ENCODE assay signal across 22 cellular contexts in genomic region chr18:12293831-12294230, GRCh38. TPM values are rescaled to one million over a fixed set of nuclear protein-coding genes. Genes with fewer than 3 reads are reported as not detected.
A peak's percentile ranks its signal among the peaks of the same experiment; 100 is the strongest.
DNase-seq lines count a peak whose midpoint lies in the region; ATAC-seq, FAIRE-seq and TF ChIP-seq lines count a peak whose summit lies in the region.
"Had no signal": no experiment of that assay in that cellular context is flagged by ENCODE, and none has a peak within 500 bp of the region (broad histone marks: within the 10 kb centered on the region; RNA-seq: fewer than 3 reads in every experiment).

No MANE protein-coding gene starts in this region.

- H3K14ac ChIP-seq in neuronal stem cell (ENCODE audit: low read length), result no peak overlapping the region

- H3K79me2 ChIP-seq in K562 (ENCODE audit: control insufficient read depth, insufficient read depth, low read length), result no peaks in the 10 kb centered on the region

- no peak overlapping the region for H2BK15ac ChIP-seq in neuronal stem cell (ENCODE audit: low read length)

- BruUV-seq in K562 (replicated peaks; lab: Mats Ljungman, UMichigan), result no TSS peak
- BruUV-seq in A673 (replicated peaks; lab: Mats Ljungman, UMichigan), result no TSS peak

- H2BK5ac ChIP-seq in neuronal stem cell (ENCODE audit: low read length), result no peak overlapping the region

- TF ChIP-seq EP300 in K562 (IDR thresholded peaks at IDR 0.05; ENCODE audit: low read length), result no peak

- no peak overlapping the region for H3K18ac ChIP-seq in neuronal stem cell (ENCODE audit: low read length)

- CTCF ChIA-PET in K562 (lab: Yijun Ruan, JAX; ENCODE audit: low intra/inter-chr PET ratio) (no interaction called here), A673 (lab: Charles Lee) (interaction anchor here (0.8 kb wide), 1 partner anchor 22 kb away, joined by 10 read pairs; no protein-coding TSS in a partner anchor)

- H4K91ac ChIP-seq in neuronal stem cell (ENCODE audit: low read depth, low read length, poor library complexity), result no peak overlapping the region

- no peaks in the 10 kb centered on the region for H3K9me1 ChIP-seq in K562 (ENCODE audit: control insufficient read depth, insufficient read depth, low read length)

- H4K20me1 ChIP-seq in K562 (replicated peaks; ENCODE audit: control insufficient read depth, insufficient read depth, low read length), result no peaks in the 10 kb centered on the region

- TF ChIP-seq CTCF in heart left ventricle (IDR thresholded peaks at IDR 0.05) (no peak), K562 (IDR thresholded peaks at IDR 0.05 in 2 of 3, conservative IDR thresholded peaks at IDR 0.05 in 1 of 3; ENCODE audit: insufficient read depth in 2 of 3, low read depth in 1 of 3, low read length in 3 of 3) (no peak), testis (IDR thresholded peaks at IDR 0.05) (no peak), A673 (conservative IDR thresholded peaks at IDR 0.05; ENCODE audit: low read depth, low read length) (no peak)

- no peak overlapping the region for H2BK120ac ChIP-seq in neuronal stem cell (ENCODE audit: low read depth, low read length)

- peaks cover 0 to 10% (median 0%) of the 10 kb centered on the region in 9 donors for H3K27me3 ChIP-seq in heart left ventricle
- no peaks in the 10 kb centered on the region for H3K27me3 ChIP-seq in K562 (ENCODE audit: control insufficient read depth in 2 of 2, insufficient read depth in 2 of 2, low read length in 2 of 2)
- peaks cover 0 to 30% (median 4%) of the 10 kb centered on the region in 3 experiments for H3K27me3 ChIP-seq in neuronal stem cell (ENCODE audit: control insufficient read depth in 3 of 3, insufficient read depth in 3 of 3, low read depth in 1 of 3, low read length in 3 of 3)
- H3K27me3 ChIP-seq in testis, result no peaks in the 10 kb centered on the region
- H3K27me3 ChIP-seq in A673 (replicated peaks; ENCODE audit: insufficient read depth, low read depth, low read length, poor library complexity), result no peaks in the 10 kb centered on the region
- H3K27me3 ChIP-seq: BE2C had no signal

- H3K4me3 ChIP-seq in heart left ventricle (no peak overlapping the region), K562 (no peak overlapping the region), neuronal stem cell (ENCODE audit: low read length in 2 of 2) (no peak overlapping the region), testis (no peak overlapping the region), A673 (ENCODE audit: low read depth, low read length, poor library complexity, severe bottlenecking) (no peak overlapping the region)
- H3K4me3 ChIP-seq: GM23248 had no signal

- no peak overlapping the region for H2BK12ac ChIP-seq in neuronal stem cell (ENCODE audit: low read length)

- H3K27ac ChIP-seq in heart left ventricle (no peak overlapping the region), K562 (ENCODE audit: extremely low read depth, low read depth, low read length) (no peak overlapping the region), neuronal stem cell (replicated peaks; ENCODE audit: low read length) (no peak overlapping the region), testis (no peak overlapping the region), substantia nigra (ENCODE audit: low read depth, low read length, poor library complexity, severe bottlenecking) (no peak overlapping the region), A673 (ENCODE audit: low read depth, low read length, poor library complexity, severe bottlenecking) (no peak overlapping the region)
- H3K27ac ChIP-seq: GM23248 had no signal

- ATAC-seq in Right ventricle myocardium inferior (no peak), heart left ventricle (no peak), K562 (no peak)

- no peaks in the 10 kb centered on the region for H3K36me3 ChIP-seq in heart left ventricle
- no peaks in the 10 kb centered on the region for H3K36me3 ChIP-seq in K562 (ENCODE audit: control insufficient read depth, insufficient read depth, low read length)
- no peaks in the 10 kb centered on the region for H3K36me3 ChIP-seq in neuronal stem cell (replicated peaks in 1 of 2; ENCODE audit: control insufficient read depth in 2 of 2, insufficient read depth in 2 of 2, low read length in 2 of 2)
- H3K36me3 ChIP-seq in testis (ENCODE audit: low read depth, missing control alignments), result no peaks in the 10 kb centered on the region
- H3K36me3 ChIP-seq in A673 (ENCODE audit: insufficient read depth, low read length, poor library complexity, severe bottlenecking), result no peaks in the 10 kb centered on the region
- H3K36me3 ChIP-seq: BE2C had no signal

- FAIRE-seq in K562 (lab: Jason Lieb, UNC), result no peak
- FAIRE-seq: GM12892, GM18507 had no signal

- TF ChIP-seq POLR2A in heart left ventricle (IDR thresholded peaks at IDR 0.05), result no peak
- no peak for TF ChIP-seq POLR2A in K562 (conservative IDR thresholded peaks at IDR 0.05)
- TF ChIP-seq POLR2A in testis (IDR thresholded peaks at IDR 0.05), result no peak

- H3K4me2 ChIP-seq in K562 (ENCODE audit: insufficient read depth, low read length) (no peak overlapping the region), neuronal stem cell (ENCODE audit: insufficient read depth, low read length, poor library complexity, severe bottlenecking) (no peak overlapping the region)

- H2AK5ac ChIP-seq in neuronal stem cell (ENCODE audit: low read depth, low read length), result peak overlapping the region; percentile 89

- POLR2A ChIA-PET in K562 (lab: Yijun Ruan, JAX) (interaction anchor here (4.2 kb wide), 1 partner anchor 13 kb away, joined by 14 read pairs; no protein-coding TSS in a partner anchor), A673 (lab: Charles Lee; ENCODE audit: low non-redundant PET) (no interaction called here)

- H3K4me1 ChIP-seq in heart left ventricle (peaks cover 0 to 6% (median 3%) of the 10 kb centered on the region in 12 donors), K562 (replicated peaks in 1 of 2; ENCODE audit: control insufficient read depth in 2 of 2, insufficient read depth in 2 of 2, low read length in 2 of 2) (peaks cover 15 to 18% of the 10 kb centered on the region in 2 experiments; a peak in 4 of 5 replicates), neuronal stem cell (ENCODE audit: control insufficient read depth in 2 of 2, insufficient read depth in 1 of 2, low read depth in 1 of 2, low read length in 2 of 2) (peaks cover 0 to 3% of the 10 kb centered on the region in 2 donors), testis (peaks cover 2% of the 10 kb centered on the region), A673 (ENCODE audit: insufficient read depth, low read length, poor library complexity, severe bottlenecking) (peaks cover 4% of the 10 kb centered on the region)
- H3K4me1 ChIP-seq: BE2C had no signal

- H4K8ac ChIP-seq in neuronal stem cell (ENCODE audit: low read depth, low read length), result no peak overlapping the region

- peak overlapping the region; percentile 8; the same call in 1 of the 2 replicates for H2AFZ ChIP-seq in K562 (ENCODE audit: low read depth, low read length)
- H2AFZ ChIP-seq in neuronal stem cell (ENCODE audit: low read length), result no peak overlapping the region
- H2AFZ ChIP-seq: GM23248 had no signal

- H3K9me3 ChIP-seq in heart left ventricle (peaks cover 0 to 4% (median 0%) of the 10 kb centered on the region in 12 donors), K562 (replicated peaks; ENCODE audit: control insufficient read depth, insufficient read depth, low read depth, low read length) (no peaks in the 10 kb centered on the region), neuronal stem cell (replicated peaks in 1 of 2; ENCODE audit: control insufficient read depth in 2 of 2, insufficient read depth in 1 of 2, low read depth in 1 of 2, low read length in 2 of 2) (no peaks in the 10 kb centered on the region), testis (no peaks in the 10 kb centered on the region), A673 (ENCODE audit: low read depth, low read length, poor library complexity, severe bottlenecking) (no peaks in the 10 kb centered on the region)
- H3K9me3 ChIP-seq: BE2C had no signal

- H3K79me1 ChIP-seq in neuronal stem cell (ENCODE audit: low read depth, low read length), result peaks cover 2% of the 10 kb centered on the region

- H3K4ac ChIP-seq in neuronal stem cell (ENCODE audit: low read length), result no peak overlapping the region

- in situ Hi-C loops in K562 (cut with MboI), result no loop called here

- intact Hi-C loops in Right ventricle myocardium inferior (cut with DNase I) (no loop called here), heart left ventricle (cut with DNase I) (no loop called here), K562 (cut with micrococcal nuclease) (no loop called here), testis (cut with DNase I; ENCODE audit: low total_unique reads) (no loop called here), A673 (cut with micrococcal nuclease; ENCODE audit: unreplicated experiment) (loop anchor here (2.0 kb wide), 1 partner anchor 19 kb away; no protein-coding TSS in a partner anchor)

- no peak for TF ChIP-seq RAD21 in K562 (CRISPR knock-in tag; conservative IDR thresholded peaks at IDR 0.05 in 1 of 2, IDR thresholded peaks at IDR 0.05 in 1 of 2)

- WGBS in heart left ventricle, 4 donors, result 65 to 88% (median 78%) methylated on average over 8 to 11 of the region's 11 CpGs
- WGBS in K562 (ENCODE audit: insufficient coverage, low coverage, missing lambda C conversion rate), result 64% methylated on average over 10 of the region's 11 CpGs
- no CpG with 5 or more reads among the region's 11 CpGs for WGBS in neuronal stem cell (ENCODE audit: extremely low coverage in 2 of 2, insufficient read length in 2 of 2, insufficient replicate concordance in 1 of 2), 2 donors
- WGBS in testis, 2 donors, result 81 to 85% methylated on average over 10 to 11 of the region's 11 CpGs

- no peak overlapping the region for H3K23ac ChIP-seq in neuronal stem cell (ENCODE audit: low read depth, low read length, poor library complexity)

- H3K9ac ChIP-seq in K562 (ENCODE audit: insufficient read depth in 1 of 2, low read depth in 2 of 2, low read length in 2 of 2) (0 out of 4 replicates have a peak overlapping the region, but pooled peaks of 1 of the 2 experiments have one; percentile 41), neuronal stem cell (ENCODE audit: low read depth, low read length, poor library complexity) (peak overlapping the region; percentile 12)
- H3K9ac ChIP-seq: GM23248 had no signal

- DNase-seq in Right ventricle myocardium inferior (ENCODE audit: missing footprints) (peak; percentile 53), heart left ventricle (no peak), K562 (ENCODE audit: extremely low read depth in 1 of 4, low spot score in 3 of 4) (no peak), neuronal stem cell (ENCODE audit: low spot score) (no peak), testis (peak; percentile 4), substantia nigra (lab: John Stamatoyannopoulos, UW) (no peak), A673 (ENCODE audit: low spot score) (no peak)
- no peak for DNase-seq in stimulated activated CD4-positive, alpha-beta T cell treated with anti-CD3 and anti-CD28 coated beads, Interleukin-4, amount 100 ng/mL, for 24 hours
- DNase-seq: ACHN; BE2C; C1 segment of cervical spinal cord; CD4-positive, CD25-positive, alpha-beta regulatory T cell; DMS153; DMS79; GDM1; GM23248; H9 had no signal

RNA-seq across cellular contexts. Expression of gene TUBB6, which starts 14.2 kb away (rescaled TPM):
- total RNA-seq in Right ventricle myocardium inferior (132 TPM), heart left ventricle (100 to 1,000 TPM in 6 of 9 donors, 10 to 100 TPM in 3; 64.8 to 421 (median 126) TPM), K562 (2014; rRNA removed) (230 and 404 TPM in 2 replicates), K562 (2014; rRNA removed; fragmentation: Illumina TruSeq; extraction: Trizol) (52.0 and 55.4 TPM in 2 replicates), K562 (2015; rRNA removed; fragmentation: Illumina TruSeq; extraction: Trizol) (80.2 and 81.1 TPM in 2 replicates), K562 (2021) (110 and 117 TPM in 2 replicates), testis (10 to 100 TPM; 47.0 to 84.5 TPM), A673 (2021) (182 and 197 TPM in 2 replicates)
- polyA plus RNA-seq in heart left ventricle (100 to 1,000 TPM in 1 of 2 donors, 10 to 100 TPM in 1; 90.4 to 800 TPM), K562 (2011; rRNA removed) (142 and 147 TPM in 2 replicates), K562 (2014; fragmentation: Illumina TruSeq; extraction: Trizol) (70.2 and 110 TPM in 2 replicates), K562 (2014; fragmentation: Nextera tagmentation; extraction: Ambion mirVana) (10 to 100 TPM; 43.9 to 45.0 TPM), K562 (2014; rRNA removed) (223 and 254 TPM in 2 replicates), testis (ENCODE audit: insufficient read depth, low read depth, low replicate concordance) (65.1 TPM)
- 58.9 and 87.5 TPM in 2 replicates for total RNA-seq in K562 (2011; cell fraction: chromatin; rRNA removed; ENCODE audit: low replicate concordance)
- 81.7 and 89.2 TPM in 2 replicates for total RNA-seq in K562 (2011; cell fraction: nucleolus; rRNA removed)
- total RNA-seq in K562 (2011; cell fraction: nucleoplasm; rRNA removed), result 55.3 and 62.8 TPM in 2 replicates
- 201 and 540 TPM in 2 replicates for polyA plus RNA-seq in K562 (2011; cell fraction: cytosol; rRNA removed)
- polyA plus RNA-seq in K562 (2011; cell fraction: nucleus; rRNA removed), result 92.2 and 167 TPM in 2 replicates
- polyA plus RNA-seq in K562 (2012), result 130 and 170 TPM in 2 replicates
- polyA minus RNA-seq in K562 (2011; rRNA and poly(A)+ RNA removed), result 79.0 and 140 TPM in 2 replicates
- 123 and 146 TPM in 2 replicates for polyA minus RNA-seq in K562 (2011; cell fraction: cytosol; rRNA and poly(A)+ RNA removed)
- polyA minus RNA-seq in K562 (2011; cell fraction: nucleus; rRNA and poly(A)+ RNA removed), result 50.9 and 51.2 TPM in 2 replicates
- polyA plus RNA-seq in neuronal stem cell (2013, experiment 1 of 2), result 91.0 TPM
- 86.1 TPM for polyA plus RNA-seq in neuronal stem cell (2013, experiment 2 of 2)
- total RNA-seq: HT-29 had no signal

RNA-seq across cellular contexts. Expression of gene CIDEA, which starts 39.7 kb away (rescaled TPM):
- 1.7 TPM for total RNA-seq in Right ventricle myocardium inferior
- total RNA-seq in heart left ventricle, result 10 to 100 TPM in 1 of 9 donors, 1 to 10 TPM in 3, under 1 TPM in 2, not detected in 3; 0.35 to 17.1 (median 2.4) TPM
- polyA plus RNA-seq in heart left ventricle, result 1 to 10 TPM in 1 of 2 donors, under 1 TPM in 1; 0.61 to 1.8 TPM
- not detected in 2 replicates for total RNA-seq in K562 (2011; cell fraction: chromatin; rRNA removed; ENCODE audit: low replicate concordance)
- total RNA-seq in K562 (2011; cell fraction: nucleolus; rRNA removed), result not detected in 2 replicates
- total RNA-seq in K562 (2011; cell fraction: nucleoplasm; rRNA removed), result not detected in 2 replicates
- not detected in 2 replicates for total RNA-seq in K562 (2014; rRNA removed)
- total RNA-seq in K562 (2014; rRNA removed; fragmentation: Illumina TruSeq; extraction: Trizol), result not detected in 2 replicates
- not detected in 2 replicates for total RNA-seq in K562 (2015; rRNA removed; fragmentation: Illumina TruSeq; extraction: Trizol)
- total RNA-seq in K562 (2021), result not detected in 2 replicates
- not detected in 2 replicates for polyA plus RNA-seq in K562 (2011; rRNA removed)
- polyA plus RNA-seq in K562 (2011; cell fraction: cytosol; rRNA removed), result not detected in 2 replicates
- polyA plus RNA-seq in K562 (2011; cell fraction: nucleus; rRNA removed), result not detected in 2 replicates
- not detected in 2 replicates for polyA plus RNA-seq in K562 (2012)
- polyA plus RNA-seq in K562 (2014; fragmentation: Illumina TruSeq; extraction: Trizol), result not detected in 2 replicates
- not detected for polyA plus RNA-seq in K562 (2014; fragmentation: Nextera tagmentation; extraction: Ambion mirVana)
- not detected in 2 replicates for polyA plus RNA-seq in K562 (2014; rRNA removed)
- not detected in 2 replicates for polyA minus RNA-seq in K562 (2011; rRNA and poly(A)+ RNA removed)
- polyA minus RNA-seq in K562 (2011; cell fraction: cytosol; rRNA and poly(A)+ RNA removed), result not detected in 2 replicates
- not detected in 2 replicates for polyA minus RNA-seq in K562 (2011; cell fraction: nucleus; rRNA and poly(A)+ RNA removed)
- polyA plus RNA-seq in neuronal stem cell (2013, experiment 1 of 2), result not detected
- polyA plus RNA-seq in neuronal stem cell (2013, experiment 2 of 2), result not detected
- total RNA-seq in testis, result not detected
- polyA plus RNA-seq in testis (ENCODE audit: insufficient read depth, low read depth, low replicate concordance), result 0.57 TPM
- total RNA-seq in A673 (2021), result not detected in 2 replicates
- total RNA-seq: A172; CD4-positive, CD25-positive, alpha-beta regulatory T cell; Daoy; GM23248; H9; HT-29 had no signal
- polyA plus RNA-seq: CD4-positive, CD25-positive, alpha-beta regulatory T cell; GM23248 had no signal

Comparison
In these comparisons a context has a peak if more than half of its experiments do, and no peak if none do; other contexts are left out.
1. DNase-seq: peak in Right ventricle myocardium inferior (single experiment) and testis (single experiment); none in heart left ventricle (0 of 5), K562 (0 of 4), neuronal stem cell (single experiment), substantia nigra (0 of 49), A673 (single experiment) and stimulated activated CD4-positive, alpha-beta T cell treated with anti-CD3 and anti-CD28 coated beads, Interleukin-4, amount 100 ng/mL, for 24 hours (single experiment).